In genomic region chr20:53081916-53082863, GRCh38 we compare ENCODE assay signal across 1 cellular context.
TF ChIP-seq lines count a peak whose summit lies in the region.

No MANE protein-coding gene starts in this region.

TF ChIP-seq in HepG2, 621 proteins besides CTCF, POLR2A, EP300 and RAD21 (continued from another document and continues in another):
- 0 out of 2 replicates have a peak, but pooled peaks have one; percentile 42 for TF ChIP-seq PATZ1 (CRISPR knock-in tag; IDR thresholded peaks at IDR 0.05)
- no peak for TF ChIP-seq MED8 (CRISPR knock-in tag; IDR thresholded peaks at IDR 0.05; ENCODE audit: insufficient replicate concordance)
- TF ChIP-seq ZNF597 (CRISPR knock-in tag; IDR thresholded peaks at IDR 0.05), result no peak
- TF ChIP-seq ZNF160 (CRISPR knock-in tag; IDR thresholded peaks at IDR 0.05), result 0 out of 2 replicates have a peak, but pooled peaks have one; percentile 7
- no peak for TF ChIP-seq ATAD3A (CRISPR knock-in tag; IDR thresholded peaks at IDR 0.05)
- no peak for TF ChIP-seq SETDB1 (CRISPR knock-in tag; IDR thresholded peaks at IDR 0.05; ENCODE audit: borderline replicate concordance)
- TF ChIP-seq ZNF772 (CRISPR knock-in tag; IDR thresholded peaks at IDR 0.05), result no peak
- no peak for TF ChIP-seq ZBTB1 (CRISPR knock-in tag; IDR thresholded peaks at IDR 0.05; ENCODE audit: borderline replicate concordance)
- TF ChIP-seq HNRNPL (IDR thresholded peaks at IDR 0.05; ENCODE audit: low read depth, low read length), result no peak
- no peak for TF ChIP-seq ZFAT (CRISPR knock-in tag; conservative IDR thresholded peaks at IDR 0.05)
- TF ChIP-seq ZNF547 (CRISPR knock-in tag; IDR thresholded peaks at IDR 0.05), result no peak
- no peak for TF ChIP-seq STAT5B (CRISPR knock-in tag; IDR thresholded peaks at IDR 0.05)
- TF ChIP-seq ZNF34 (CRISPR knock-in tag; IDR thresholded peaks at IDR 0.05; ENCODE audit: borderline replicate concordance), result no peak
- no peak for TF ChIP-seq SIN3A (IDR thresholded peaks at IDR 0.05; ENCODE audit: borderline replicate concordance, low read depth, low read length)
- no peak for TF ChIP-seq PBX3 (CRISPR knock-in tag; IDR thresholded peaks at IDR 0.05; ENCODE audit: borderline replicate concordance)
- TF ChIP-seq MAFF (IDR thresholded peaks at IDR 0.05; ENCODE audit: low read depth, low read length), result no peak
- TF ChIP-seq ZXDC (CRISPR knock-in tag; IDR thresholded peaks at IDR 0.05), result no peak
- no peak for TF ChIP-seq USF2 (IDR thresholded peaks at IDR 0.05; ENCODE audit: low read depth, low read length)
- no peak for TF ChIP-seq USF2 (CRISPR knock-in tag; IDR thresholded peaks at IDR 0.05; ENCODE audit: borderline replicate concordance)
- TF ChIP-seq RBM22 (optimal IDR thresholded peaks at IDR 0.05; ENCODE audit: low read length), result no peak
- peak; percentile 82 for TF ChIP-seq MIXL1 (CRISPR knock-in tag; IDR thresholded peaks at IDR 0.05)
- TF ChIP-seq GZF1 (CRISPR knock-in tag; IDR thresholded peaks at IDR 0.05), result no peak
- no peak for TF ChIP-seq PAX8 (CRISPR knock-in tag; IDR thresholded peaks at IDR 0.05; ENCODE audit: borderline replicate concordance)
- TF ChIP-seq ZFYVE20 (CRISPR knock-in tag; IDR thresholded peaks at IDR 0.05; ENCODE audit: borderline replicate concordance, low read depth), result no peak
- no peak for TF ChIP-seq ZKSCAN1 (IDR thresholded peaks at IDR 0.05; ENCODE audit: low read length)
- TF ChIP-seq ZNF441 (CRISPR knock-in tag; IDR thresholded peaks at IDR 0.05; ENCODE audit: borderline replicate concordance), result no peak
- TF ChIP-seq ZFP37 (CRISPR knock-in tag; IDR thresholded peaks at IDR 0.05; ENCODE audit: borderline replicate concordance), result no peak
- no peak for TF ChIP-seq ZZZ3 (CRISPR knock-in tag; IDR thresholded peaks at IDR 0.05; ENCODE audit: borderline replicate concordance)
- TF ChIP-seq FOXJ3 (CRISPR knock-in tag; IDR thresholded peaks at IDR 0.05; ENCODE audit: borderline replicate concordance), result peak; percentile 92
- no peak for TF ChIP-seq ISX (CRISPR knock-in tag; conservative IDR thresholded peaks at IDR 0.05)
- TF ChIP-seq THRA (CRISPR knock-in tag; IDR thresholded peaks at IDR 0.05; ENCODE audit: borderline replicate concordance), result peak; percentile 93
- TF ChIP-seq ZNF235 (CRISPR knock-in tag; IDR thresholded peaks at IDR 0.05; ENCODE audit: borderline replicate concordance), result no peak
- no peak for TF ChIP-seq ARNT2 (CRISPR knock-in tag; IDR thresholded peaks at IDR 0.05; ENCODE audit: low read depth)
- no peak for TF ChIP-seq NFAT5 (CRISPR knock-in tag; IDR thresholded peaks at IDR 0.05)
- no peak for TF ChIP-seq ZNF737 (CRISPR knock-in tag; IDR thresholded peaks at IDR 0.05; ENCODE audit: borderline replicate concordance)
- no peak for TF ChIP-seq NFATC3 (CRISPR knock-in tag; IDR thresholded peaks at IDR 0.05)
- no peak for TF ChIP-seq ZNF646 (CRISPR knock-in tag; IDR thresholded peaks at IDR 0.05)
- TF ChIP-seq GATAD2A (CRISPR knock-in tag; IDR thresholded peaks at IDR 0.05), result peak; percentile 97
- no peak for TF ChIP-seq NONO (IDR thresholded peaks at IDR 0.05)
- TF ChIP-seq NONO (CRISPR knock-in tag; conservative IDR thresholded peaks at IDR 0.05), result no peak
- TF ChIP-seq SSRP1 (CRISPR knock-in tag; IDR thresholded peaks at IDR 0.05), result no peak
